ENCODE assay signal across 23 cellular contexts in the genomic region with DNA sequence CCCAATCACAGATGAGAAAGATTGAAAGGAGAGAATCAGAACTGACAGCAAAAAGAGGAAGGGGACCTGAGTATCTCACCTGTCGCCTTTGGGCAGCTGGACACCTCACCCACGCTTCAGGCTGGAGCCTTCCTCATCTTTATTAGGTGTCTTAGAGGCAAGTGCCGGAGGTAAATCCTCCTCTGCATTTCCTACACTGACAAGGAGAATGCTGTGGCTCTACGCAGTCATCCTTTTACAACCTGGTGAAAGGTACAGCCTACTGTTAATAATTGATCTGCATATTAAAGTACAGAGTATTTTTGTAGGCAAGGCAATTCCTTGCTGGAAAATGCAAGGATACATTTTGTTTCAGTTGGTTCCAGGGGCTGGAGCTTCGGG. TPM values are rescaled to one million over a fixed set of nuclear protein-coding genes. Genes with fewer than 3 reads are reported as not detected.
"Had no signal": no experiment of that assay in that cellular context is flagged by ENCODE, and none has a peak within 500 bp of the region (broad histone marks: within the 10 kb centered on the region; RNA-seq: fewer than 3 reads in every experiment).

No MANE protein-coding gene starts in this region.

- H3K36me3 ChIP-seq: brain microvascular endothelial cell, lower lobe of right lung, sigmoid colon, tibial nerve, vagina had no signal

- H3K27ac ChIP-seq: brain microvascular endothelial cell, epithelial cell of prostate, lower lobe of right lung, sigmoid colon, tibial nerve, vagina had no signal

- H3K9me3 ChIP-seq: lower lobe of right lung, sigmoid colon, tibial nerve, vagina had no signal

- H3K27me3 ChIP-seq: sigmoid colon, tibial nerve, vagina had no signal

- DNase-seq: activated CD4-positive, alpha-beta T cell treated with anti-CD3 and anti-CD28 coated beads, Interleukin-2, amount 10 ng/mL, durations not matched to agents 7 days and 5 days; activated CD8-positive, alpha-beta memory T cell treated with anti-CD3 and anti-CD28 coated beads for 24 hours; anterior cingulate cortex; brain microvascular endothelial cell; immature natural killer cell; left cardiac atrium; lower lobe of right lung; midbrain; natural killer cell; sigmoid colon; stimulated activated CD4-positive, alpha-beta T cell treated with anti-CD3 and anti-CD28 coated beads, Interleukin-12 subunit alpha, Interleukin-12 subunit beta, amount 100 ng/mL, for 4 hours; stimulated activated CD4-positive, alpha-beta T cell treated with anti-CD3 and anti-CD28 coated beads, Interleukin-2, amount 100 ng/mL, for 24 hours; substantia nigra; SW 1271 had no signal

- FAIRE-seq: frontal cortex, TTC549 had no signal

- H3K4me3 ChIP-seq: lower lobe of right lung, sigmoid colon, tibial nerve, vagina had no signal

- ATAC-seq: left cardiac atrium; stimulated activated effector memory CD8-positive, alpha-beta T cell treated with anti-CD3 and anti-CD28 coated beads, Interleukin-12 subunit alpha, Interleukin-12 subunit beta, amount 100 ng/mL, for 72 hours had no signal

RNA-seq across cellular contexts. Expression of a gene that starts 34.8 kb away (rescaled TPM):
- total RNA-seq: activated CD4-positive, alpha-beta T cell treated with anti-CD3 and anti-CD28 coated beads, Interleukin-2, amount 10 ng/mL, durations not matched to agents 7 days and 5 days; activated T-helper 1 cell treated with anti-CD3 and anti-CD28 coated beads, Interleukin-12 subunit alpha, Interleukin-12 subunit beta, Interleukin-2, Interleukin-4 antibody, amounts not matched to agents 30 ng/mL and 10 ng/mL and 1 ng/mL, durations not matched to agents 14 hours and 24 hours and 36 hours; pulmonary artery endothelial cell; T-helper 2 cell treated with Interferon-gamma antibody and Interleukin-4, amounts not matched to agents 100 ng/mL and 5 ng/mL, for 36 hours had no signal
- polyA plus RNA-seq: immature natural killer cell had no signal
